ENCODE assay signal across 8 cellular contexts in the genomic region with DNA sequence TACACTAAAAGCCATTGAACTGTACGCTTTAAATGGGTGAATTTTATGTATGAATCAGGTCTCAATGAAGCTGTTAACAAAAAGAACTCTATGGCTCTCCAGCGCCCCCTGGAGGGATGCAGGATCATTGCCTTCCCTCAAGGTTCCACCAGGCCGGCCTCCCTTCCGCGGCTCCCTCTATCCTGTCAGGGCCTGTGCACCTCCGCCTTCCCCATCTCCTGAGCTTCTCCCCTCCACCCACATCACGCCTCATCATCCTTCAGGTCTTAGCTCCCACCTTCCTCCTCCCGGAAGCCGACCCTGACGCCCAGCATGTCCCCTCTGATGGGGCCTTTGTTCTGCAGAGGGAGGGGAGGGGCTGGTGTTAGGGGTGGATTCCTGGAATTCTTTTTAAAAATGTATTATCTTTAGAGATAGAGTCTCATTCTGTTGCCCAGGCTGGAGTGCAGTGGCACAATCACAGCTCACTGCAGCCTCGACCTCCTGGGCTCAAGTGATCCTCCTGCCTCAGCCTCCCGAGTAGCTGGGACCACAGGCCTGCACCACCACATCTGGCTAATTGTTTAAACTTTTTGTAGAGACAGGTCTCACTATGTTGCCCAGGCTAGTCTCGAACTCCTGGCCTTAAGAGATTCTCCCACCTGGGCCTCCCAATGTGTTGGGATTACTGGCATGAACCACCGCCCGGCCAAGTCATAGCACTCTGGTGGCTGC. TPM values are rescaled to one million over a fixed set of nuclear protein-coding genes. Genes with fewer than 3 reads are reported as not detected.
DNase-seq lines count a peak whose midpoint lies in the region; ATAC-seq and TF ChIP-seq lines count a peak whose summit lies in the region.

No MANE protein-coding gene starts in this region.

- H3K4me3 ChIP-seq in hepatocyte: no peak overlapping the region
- H3K4me3 ChIP-seq in skeletal muscle cell (ENCODE audit: low read depth, low read length): no peak overlapping the region

- no peak overlapping the region for H3K27ac Mint-ChIP-seq in T-helper 2 cell treated with Interferon-gamma antibody and Interleukin-4, amounts not matched to agents 5 μg/mL and 100 μg/mL, for 36 hours

- H3K27me3 ChIP-seq in hepatocyte: no peaks in the 10 kb centered on the region

- H3K9me3 Mint-ChIP-seq in T-helper 2 cell treated with Interferon-gamma antibody and Interleukin-4, amounts not matched to agents 5 μg/mL and 100 μg/mL, for 36 hours: no peaks in the 10 kb centered on the region

- H3K27me3 Mint-ChIP-seq in T-helper 2 cell treated with Interferon-gamma antibody and Interleukin-4, amounts not matched to agents 5 μg/mL and 100 μg/mL, for 36 hours (ENCODE audit: low read depth): no peaks in the 10 kb centered on the region

- WGBS in hepatocyte (ENCODE audit: low lambda C conversion rate, missing lambda C conversion rate): 40% methylated on average over 15 of the region's 15 CpGs

- no peak for ATAC-seq in HG03097 (IDR thresholded peaks at IDR 0.05; ENCODE audit: low FRiP score, unreplicated experiment)

- TF ChIP-seq CTCF in hepatocyte (IDR thresholded peaks at IDR 0.05; ENCODE audit: poor library complexity): peak; percentile 73

- H3K4me2 ChIP-seq in hepatocyte: no peak overlapping the region

- H3K4me3 Mint-ChIP-seq in T-helper 2 cell treated with Interferon-gamma antibody and Interleukin-4, amounts not matched to agents 5 μg/mL and 100 μg/mL, for 36 hours: no peak overlapping the region

- no peaks in the 10 kb centered on the region for H3K79me2 ChIP-seq in hepatocyte

- no peak overlapping the region for H3K27ac ChIP-seq in hepatocyte

- no peaks in the 10 kb centered on the region for H3K9me2 ChIP-seq in hepatocyte (replicated peaks; ENCODE audit: insufficient read depth)

- no peaks in the 10 kb centered on the region for H3K9me3 ChIP-seq in hepatocyte (ENCODE audit: low read depth)

- H2AFZ ChIP-seq in hepatocyte: no peak overlapping the region

- no peaks in the 10 kb centered on the region for H4K20me1 ChIP-seq in hepatocyte (ENCODE audit: insufficient read depth, poor library complexity, severe bottlenecking)

- H3K4me1 ChIP-seq in hepatocyte (ENCODE audit: insufficient read depth): no peaks in the 10 kb centered on the region

- H3K36me3 Mint-ChIP-seq in T-helper 2 cell treated with Interferon-gamma antibody and Interleukin-4, amounts not matched to agents 5 μg/mL and 100 μg/mL, for 36 hours (ENCODE audit: low read depth): no peaks in the 10 kb centered on the region

- no peaks in the 10 kb centered on the region for H3K36me3 ChIP-seq in hepatocyte (replicated peaks; ENCODE audit: insufficient read depth, low read depth)

- peaks cover 2% of the 10 kb centered on the region for H3K4me1 Mint-ChIP-seq in T-helper 2 cell treated with Interferon-gamma antibody and Interleukin-4, amounts not matched to agents 5 μg/mL and 100 μg/mL, for 36 hours (ENCODE audit: low read depth)

- DNase-seq in GM03348 (ENCODE audit: low spot score) (peak; percentile 89), MV-4-11 (lab: John Stamatoyannopoulos, UW) (peak; percentile 70), amygdala (lab: John Stamatoyannopoulos, UW) (peak in 47 of 56 donors; percentile 14 to 83 (median 42)), hepatocyte (ENCODE audit: low spot score) (peak; percentile 83), skeletal muscle cell (ENCODE audit: low read depth) (peak; percentile 13), NAMALWA (ENCODE audit: low spot score) (no peak)
- peak; percentile 56 for DNase-seq in T-helper 2 cell treated with Interferon-gamma antibody and Interleukin-4, amounts not matched to agents 5 μg/mL and 100 μg/mL, for 36 hours (ENCODE audit: low spot score)

RNA-seq across cellular contexts. Expression of a gene that starts 27.7 kb away (rescaled TPM):
- total RNA-seq in hepatocyte: 18.4 and 21.2 TPM in 2 replicates
- 40.6 and 47.0 TPM in 2 replicates for polyA plus RNA-seq in hepatocyte

RNA-seq across cellular contexts. Expression of a gene that starts 42.6 kb away (rescaled TPM):
- total RNA-seq in hepatocyte: 9.3 and 10.7 TPM in 2 replicates
- 17.6 and 18.2 TPM in 2 replicates for polyA plus RNA-seq in hepatocyte

RNA-seq across cellular contexts. Expression of a gene that starts 59.7 kb away (rescaled TPM):
- 0.53 TPM in 1 of 2 replicates, not detected in the other for total RNA-seq in hepatocyte
- 0.24 TPM in 1 of 2 replicates, not detected in the other for polyA plus RNA-seq in hepatocyte
